ENCODE assay signal across 1 cellular context in genomic region chr12:71421007-71421406, GRCh38.
TF ChIP-seq lines count a peak whose summit lies in the region.

No MANE protein-coding gene starts in this region.

TF ChIP-seq in H1, 55 proteins besides CTCF, POLR2A, EP300 and RAD21:
- TF ChIP-seq MAX (IDR thresholded peaks at IDR 0.05) (no peak), SRF (IDR thresholded peaks at IDR 0.05; ENCODE audit: low read depth, low read length) (no peak), KDM1A (IDR thresholded peaks at IDR 0.05; ENCODE audit: borderline replicate concordance, low read length) (no peak), SIRT6 (IDR thresholded peaks at IDR 0.05; ENCODE audit: low read length) (no peak), USF2 (IDR thresholded peaks at IDR 0.05; ENCODE audit: low read length) (no peak), TBP (IDR thresholded peaks at IDR 0.05; ENCODE audit: low read depth, low read length) (no peak), CBX5 (IDR thresholded peaks at IDR 0.05; ENCODE audit: low read depth, low read length) (no peak), ATF3 (IDR thresholded peaks at IDR 0.05; ENCODE audit: insufficient read depth, low read depth, low read length) (no peak), CHD1 (IDR thresholded peaks at IDR 0.05; ENCODE audit: low read depth, low read length) (no peak), ATF2 (IDR thresholded peaks at IDR 0.05; ENCODE audit: low read length) (no peak), CHD2 (IDR thresholded peaks at IDR 0.05; ENCODE audit: low read length) (no peak), SIX5 (IDR thresholded peaks at IDR 0.05; ENCODE audit: low read depth, low read length) (no peak), CHD7 (IDR thresholded peaks at IDR 0.05; ENCODE audit: insufficient replicate concordance, low read length) (no peak), SIN3A (conservative IDR thresholded peaks at IDR 0.05 in 1 of 2, IDR thresholded peaks at IDR 0.05 in 1 of 2; ENCODE audit: low read depth in 1 of 2, low read length in 2 of 2) (no peak)
